Comparison of ENCODE assay signal across 23 cellular contexts in genomic region chr7:121211253-121211652, GRCh38.
"Had no signal": no experiment of that assay in that cellular context is flagged by ENCODE, and none has a peak within 500 bp of the region (broad histone marks: within the 10 kb centered on the region; RNA-seq: fewer than 3 reads in every experiment).

No MANE protein-coding gene starts in this region.

- H3K9me3 ChIP-seq: adrenal gland, ascending aorta, esophagus muscularis mucosa, lower lobe of right lung, sigmoid colon, upper lobe of right lung had no signal

- DNase-seq: activated CD4-positive, alpha-beta T cell treated with anti-CD3 and anti-CD28 coated beads for 1 hour; activated CD4-positive, alpha-beta T cell treated with anti-CD3 and anti-CD28 coated beads, Interleukin-2, amount 50 U/mL, for 1 hour; activated CD8-positive, alpha-beta T cell treated with anti-CD3 and anti-CD28 coated beads, Interleukin-2, amount 10 ng/mL, durations not matched to agents 7 days and 5 days; activated naive CD4-positive, alpha-beta T cell; activated T-cell treated with anti-CD3 and anti-CD28 coated beads, Interleukin-2, amount 50 U/mL, for 24 hours; adrenal gland; brain microvascular endothelial cell; lower lobe of right lung; naive thymus-derived CD8-positive, alpha-beta T cell; posterior cingulate gyrus; sigmoid colon; stimulated activated CD4-positive, alpha-beta T cell treated with anti-CD3 and anti-CD28 coated beads, Interleukin-15, amount 100 ng/mL, for 24 hours; stimulated activated naive CD4-positive, alpha-beta T cell treated with Interleukin-2 at 50 U/mL for 16 hours; upper lobe of right lung; WERI-Rb-1 had no signal

- H3K36me3 Mint-ChIP-seq: activated naive CD8-positive, alpha-beta T cell; naive thymus-derived CD8-positive, alpha-beta T cell; neural progenitor cell had no signal

- H3K27ac Mint-ChIP-seq: activated CD8-positive, alpha-beta T cell treated with anti-CD3 and anti-CD28 coated beads, Interleukin-2, amount 10 ng/mL, durations not matched to agents 7 days and 5 days; activated naive CD8-positive, alpha-beta T cell; activated T-cell treated with anti-CD3 and anti-CD28 coated beads, Interleukin-2, amount 50 U/mL, for 24 hours; activated T-helper 17 cell treated with anti-CD3 and anti-CD28 coated beads, Interleukin-2, amount 50 U/mL, for 72 hours; neural progenitor cell had no signal

- H3K4me3 Mint-ChIP-seq: activated CD8-positive, alpha-beta T cell treated with anti-CD3 and anti-CD28 coated beads, Interleukin-2, amount 10 ng/mL, durations not matched to agents 7 days and 5 days; activated naive CD8-positive, alpha-beta T cell; activated T-cell treated with anti-CD3 and anti-CD28 coated beads, Interleukin-2, amount 50 U/mL, for 24 hours; activated T-helper 17 cell treated with anti-CD3 and anti-CD28 coated beads, Interleukin-2, amount 50 U/mL, for 72 hours; naive thymus-derived CD8-positive, alpha-beta T cell; neural progenitor cell had no signal

- H3K4me1 ChIP-seq: adrenal gland, lower lobe of right lung, neural progenitor cell, upper lobe of right lung had no signal

- ATAC-seq: activated CD8-positive, alpha-beta T cell treated with anti-CD3 and anti-CD28 coated beads, Interleukin-2, amount 10 ng/mL, durations not matched to agents 7 days and 5 days; activated T-helper 17 cell treated with anti-CD3 and anti-CD28 coated beads, Interleukin-2, amount 50 U/mL, for 72 hours; lower lobe of right lung; naive thymus-derived CD8-positive, alpha-beta T cell; upper lobe of right lung had no signal

- H3K27me3 Mint-ChIP-seq: activated naive CD8-positive, alpha-beta T cell; activated T-cell treated with anti-CD3 and anti-CD28 coated beads, Interleukin-2, amount 50 U/mL, for 24 hours had no signal

- FAIRE-seq: islet of Langerhans had no signal

- H3K4me1 Mint-ChIP-seq: activated T-helper 17 cell treated with anti-CD3 and anti-CD28 coated beads, Interleukin-2, amount 50 U/mL, for 72 hours; naive thymus-derived CD8-positive, alpha-beta T cell; neural progenitor cell had no signal

- H3K4me3 ChIP-seq: adrenal gland, ascending aorta, coronary artery, esophagus muscularis mucosa, lower lobe of right lung, neural progenitor cell, sigmoid colon, smooth muscle cell, upper lobe of right lung had no signal

- H3K27me3 ChIP-seq: adrenal gland, ascending aorta, brain microvascular endothelial cell, esophagus muscularis mucosa, neural progenitor cell, sigmoid colon, upper lobe of right lung had no signal

- H3K36me3 ChIP-seq: adrenal gland, ascending aorta, brain microvascular endothelial cell, esophagus muscularis mucosa, lower lobe of right lung, neural progenitor cell, sigmoid colon, upper lobe of right lung, WERI-Rb-1 had no signal

- H3K9me3 Mint-ChIP-seq: activated T-cell treated with anti-CD3 and anti-CD28 coated beads, Interleukin-2, amount 50 U/mL, for 24 hours; activated T-helper 17 cell treated with anti-CD3 and anti-CD28 coated beads, Interleukin-2, amount 50 U/mL, for 72 hours; naive thymus-derived CD8-positive, alpha-beta T cell; neural progenitor cell had no signal

- H3K27ac ChIP-seq: adrenal gland, ascending aorta, brain microvascular endothelial cell, coronary artery, esophagus muscularis mucosa, lower lobe of right lung, neural progenitor cell, sigmoid colon, upper lobe of right lung, WERI-Rb-1 had no signal
